Comparison of ENCODE assay signal across 11 cellular contexts in genomic region chr9:113012492-113012891, GRCh38. TPM values are rescaled to one million over a fixed set of nuclear protein-coding genes. Genes with fewer than 3 reads are reported as not detected.
DNase-seq lines count a peak whose midpoint lies in the region; ATAC-seq and TF ChIP-seq lines count a peak whose summit lies in the region.
"Had no signal": no experiment of that assay in that cellular context is flagged by ENCODE, and none has a peak within 500 bp of the region (broad histone marks: within the 10 kb centered on the region; RNA-seq: fewer than 3 reads in every experiment).

No MANE protein-coding gene starts in this region.

- H3K27ac Mint-ChIP-seq in progenitor cell of endocrine pancreas: no peak overlapping the region
- H3K27ac Mint-ChIP-seq: activated T-helper 1 cell treated with anti-CD3 and anti-CD28 coated beads, Interleukin-12 subunit alpha, Interleukin-12 subunit beta, Interleukin-2, Interleukin-4 antibody, amounts not matched to agents 30 ng/mL and 10 ng/mL and 1 ng/mL, durations not matched to agents 14 hours and 24 hours and 36 hours had no signal

- H3K9me3 ChIP-seq in SK-N-MC (ENCODE audit: low read depth, low read length): peaks cover 3% of the 10 kb centered on the region; the same call in 1 of the 2 replicates
- H3K9me3 ChIP-seq: pancreas had no signal

- ATAC-seq in GM21786 (IDR thresholded peaks at IDR 0.05; ENCODE audit: unreplicated experiment) (no peak), GM19397 (IDR thresholded peaks at IDR 0.05; ENCODE audit: unreplicated experiment) (no peak)

- DNase-seq in GM03348 (ENCODE audit: low spot score) (peak; percentile 3), SK-N-MC (ENCODE audit: low read depth, low spot score) (no peak), fibroblast of villous mesenchyme (ENCODE audit: low read depth) (no peak), progenitor cell of endocrine pancreas (ENCODE audit: low spot score, unreplicated experiment) (no peak), GF-D8 (lab: John Stamatoyannopoulos, UW) (no peak), KG1 (lab: John Stamatoyannopoulos, UW) (no peak)
- DNase-seq: esophagus squamous epithelium had no signal

- H3K36me3 ChIP-seq in SK-N-MC (ENCODE audit: insufficient read depth, low read length): no peaks in the 10 kb centered on the region
- H3K36me3 ChIP-seq: esophagus squamous epithelium, pancreas had no signal

- no peak overlapping the region for H3K27ac ChIP-seq in SK-N-MC
- H3K27ac ChIP-seq: esophagus squamous epithelium, pancreas had no signal

- no peak for TF ChIP-seq CTCF in fibroblast of villous mesenchyme (IDR thresholded peaks at IDR 0.05; ENCODE audit: insufficient read depth, low read depth, low read length)
- no peak for TF ChIP-seq CTCF in progenitor cell of endocrine pancreas (IDR thresholded peaks at IDR 0.05; ENCODE audit: unreplicated experiment)

- H3K9ac ChIP-seq in SK-N-MC (ENCODE audit: insufficient read length): no peak overlapping the region

- H3K36me3 Mint-ChIP-seq in progenitor cell of endocrine pancreas (ENCODE audit: insufficient read depth): peaks cover 20% of the 10 kb centered on the region

- H3K4me3 ChIP-seq in SK-N-MC: peak overlapping the region; percentile 72
- peak overlapping the region; percentile 55 for H3K4me3 ChIP-seq in fibroblast of villous mesenchyme (ENCODE audit: low read depth, low read length)

- peaks cover 9% of the 10 kb centered on the region for H3K27me3 Mint-ChIP-seq in progenitor cell of endocrine pancreas

- H3K4me3 Mint-ChIP-seq in progenitor cell of endocrine pancreas (ENCODE audit: low read depth): peak overlapping the region; percentile 88

- H3K4me1 Mint-ChIP-seq in progenitor cell of endocrine pancreas (ENCODE audit: low read depth): peaks cover 5% of the 10 kb centered on the region

- peaks cover 37% of the 10 kb centered on the region for H3K9me3 Mint-ChIP-seq in progenitor cell of endocrine pancreas (ENCODE audit: low read depth)

RNA-seq across cellular contexts. Expression of gene ZNF883, which starts 0.5 kb away (rescaled TPM):
- total RNA-seq in fibroblast of villous mesenchyme: 0.64 and 2.2 TPM in 2 replicates
- total RNA-seq in progenitor cell of endocrine pancreas: 14.1 and 16.5 TPM in 2 replicates
- total RNA-seq: activated T-helper 1 cell treated with anti-CD3 and anti-CD28 coated beads, Interleukin-12 subunit alpha, Interleukin-12 subunit beta, Interleukin-2, Interleukin-4 antibody, amounts not matched to agents 30 ng/mL and 10 ng/mL and 1 ng/mL, durations not matched to agents 14 hours and 24 hours and 36 hours had no signal

RNA-seq across cellular contexts. Expression of gene ZFP37, which starts 44.0 kb away (rescaled TPM):
- total RNA-seq in fibroblast of villous mesenchyme: 1.6 and 2.6 TPM in 2 replicates
- 7.9 and 8.7 TPM in 2 replicates for total RNA-seq in progenitor cell of endocrine pancreas
